In genomic region chr2:219574509-219575311, GRCh38 we compare ENCODE assay signal across 1 cellular context.
TF ChIP-seq lines count a peak whose summit lies in the region.

No MANE protein-coding gene starts in this region.

TF ChIP-seq in K562, 482 proteins besides CTCF, POLR2A, EP300 and RAD21:
- no peak for TF ChIP-seq SNIP1 (IDR thresholded peaks at IDR 0.05; ENCODE audit: low read depth)
- peak; percentile 86 for TF ChIP-seq PRDM10 (IDR thresholded peaks at IDR 0.05; ENCODE audit: partially characterized antibody)
